In genomic region chr2:233740875-233741274, GRCh38 we compare ENCODE assay signal across 1 cellular context.
TF ChIP-seq lines count a peak whose summit lies in the region.

No MANE protein-coding gene starts in this region.

TF ChIP-seq in A549, 52 proteins besides CTCF, POLR2A, EP300 and RAD21:
- no peak for TF ChIP-seq RNF2 (IDR thresholded peaks at IDR 0.05; ENCODE audit: borderline replicate concordance, low read depth)
- no peak for TF ChIP-seq CHD2 (IDR thresholded peaks at IDR 0.05; ENCODE audit: low read length, partially characterized antibody)
- no peak for TF ChIP-seq CHD4 (IDR thresholded peaks at IDR 0.05; ENCODE audit: borderline replicate concordance)
- no peak for TF ChIP-seq GATA3 (IDR thresholded peaks at IDR 0.05; ENCODE audit: borderline replicate concordance)
- TF ChIP-seq MAZ (IDR thresholded peaks at IDR 0.05; ENCODE audit: borderline replicate concordance, low read depth, low read length), result no peak
- no peak for TF ChIP-seq NPAS2 (CRISPR knock-in tag; IDR thresholded peaks at IDR 0.05; ENCODE audit: borderline replicate concordance)
- no peak for TF ChIP-seq E2F6 (IDR thresholded peaks at IDR 0.05; ENCODE audit: borderline replicate concordance, low read depth)
- no peak for TF ChIP-seq FOSL2 (IDR thresholded peaks at IDR 0.05)
- no peak for TF ChIP-seq FOSL2 (CRISPR knock-in tag; IDR thresholded peaks at IDR 0.05)
